Comparison of ENCODE assay signal across 16 cellular contexts in the genomic region with DNA sequence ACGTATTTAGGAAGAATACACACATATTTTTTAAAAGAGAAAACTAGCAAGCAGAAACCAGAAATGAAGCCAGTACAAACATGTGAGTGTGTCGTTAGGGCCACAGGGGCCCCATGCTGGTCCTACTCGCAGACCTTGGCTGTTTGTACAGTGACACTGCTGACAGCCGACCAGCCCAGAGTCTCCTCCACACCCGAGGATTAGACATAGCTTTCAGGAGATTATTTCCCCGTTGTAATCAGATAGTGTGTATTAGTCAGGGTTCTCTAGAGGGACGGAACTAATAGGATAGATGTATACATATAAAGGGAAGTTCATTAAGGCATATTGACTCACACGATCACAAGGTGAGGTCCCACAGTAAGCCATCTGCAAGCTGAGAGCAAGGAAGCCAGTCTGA. TPM values are rescaled to one million over a fixed set of nuclear protein-coding genes. Genes with fewer than 3 reads are reported as not detected.
A peak's percentile ranks its signal among the peaks of the same experiment; 100 is the strongest.
DNase-seq lines count a peak whose midpoint lies in the region; ATAC-seq, FAIRE-seq and TF ChIP-seq lines count a peak whose summit lies in the region.
"Had no signal": no experiment of that assay in that cellular context is flagged by ENCODE, and none has a peak within 500 bp of the region (broad histone marks: within the 10 kb centered on the region; RNA-seq: fewer than 3 reads in every experiment).

No MANE protein-coding gene starts in this region.

- H3K4me2 ChIP-seq in osteoblast (ENCODE audit: insufficient read depth, low read length), result no peak overlapping the region
- H3K4me2 ChIP-seq: GM23338 had no signal

- H3K9me3 ChIP-seq in osteoblast (ENCODE audit: low read depth, low read length) (no peaks in the 10 kb centered on the region), gastrocnemius medialis (no peaks in the 10 kb centered on the region)

- intact Hi-C loops in gastrocnemius medialis (cut with DNase I; ENCODE audit: low total_unique reads), result no loop called here

- H3K27me3 ChIP-seq in osteoblast (ENCODE audit: insufficient read depth, low read length), result no peaks in the 10 kb centered on the region
- H3K27me3 ChIP-seq in gastrocnemius medialis, result no peaks in the 10 kb centered on the region
- no peaks in the 10 kb centered on the region for H3K27me3 ChIP-seq in H7 (ENCODE audit: control insufficient read depth, insufficient read depth, low read length)

- DNase-seq in D721Med (ENCODE audit: insufficient read length, low spot score) (peak; percentile 85), NCI-H82 (lab: John Stamatoyannopoulos, UW) (peak; percentile 98), epithelial cell of esophagus (ENCODE audit: low read depth) (peak; percentile 88), osteoblast (ENCODE audit: insufficient read length, low spot score, missing footprints) (peak; percentile 93), gastrocnemius medialis (no peak), H7 (no peak), cerebellar cortex (ENCODE audit: low spot score) (no peak)
- no peak for DNase-seq in stimulated activated CD8-positive, alpha-beta memory T cell treated with anti-CD3 and anti-CD28 coated beads, Interleukin-4, amount 100 ng/mL, for 48 hours
- DNase-seq: activated CD4-positive, alpha-beta T cell treated with anti-CD3 and anti-CD28 coated beads, Interleukin-2, amount 50 U/mL, for 4 hours; activated naive CD4-positive, alpha-beta T cell treated with anti-CD3 and anti-CD28 coated beads, Interleukin-2, amount 10 ng/mL, durations not matched to agents 7 days and 5 days; CD4-positive, alpha-beta memory T cell; MM.1S; NCI-H446 treated with DMSO at 0.1 percent for 48 hours had no signal

- peaks cover 2% of the 10 kb centered on the region for H3K79me2 ChIP-seq in osteoblast (ENCODE audit: insufficient read depth, low read length)

- TF ChIP-seq CTCF in D721Med (IDR thresholded peaks at IDR 0.05; ENCODE audit: insufficient read depth, missing control alignments) (no peak), epithelial cell of esophagus (IDR thresholded peaks at IDR 0.05; ENCODE audit: insufficient read depth, low read depth, low read length, missing control alignments) (no peak), osteoblast (IDR thresholded peaks at IDR 0.05; ENCODE audit: extremely low read depth, low read depth, low read length) (no peak), gastrocnemius medialis (IDR thresholded peaks at IDR 0.05 in 4 of 5, conservative IDR thresholded peaks at IDR 0.05 in 1 of 5) (no peak)

- H3K27ac ChIP-seq in osteoblast (ENCODE audit: low read depth, low read length) (peak overlapping the region; percentile 34), gastrocnemius medialis (no peak overlapping the region)
- H3K27ac ChIP-seq: SK-N-MC had no signal

- peak; percentile 86 for FAIRE-seq in D721Med (lab: Jason Lieb, UNC)
- FAIRE-seq: urothelium cell line had no signal

- TF ChIP-seq POLR2A in gastrocnemius medialis (IDR thresholded peaks at IDR 0.05), result no peak

- H3K4me3 ChIP-seq in epithelial cell of esophagus (ENCODE audit: low read length) (no peak overlapping the region), osteoblast (ENCODE audit: insufficient read depth, low read length) (no peak overlapping the region), gastrocnemius medialis (no peak overlapping the region), H7 (ENCODE audit: insufficient read depth, low read depth, low read length) (no peak overlapping the region)
- H3K4me3 ChIP-seq: GM23338, SK-N-MC had no signal

- no peaks in the 10 kb centered on the region for H4K20me1 ChIP-seq in osteoblast (ENCODE audit: insufficient read depth, low read length)

- H2AFZ ChIP-seq in osteoblast (ENCODE audit: low read length), result no peak overlapping the region
- H2AFZ ChIP-seq: GM23338 had no signal

- H3K4me1 ChIP-seq in osteoblast (ENCODE audit: insufficient read depth, low read length), result peaks cover 4% of the 10 kb centered on the region
- H3K4me1 ChIP-seq in gastrocnemius medialis, result peaks cover under 1 to 2% of the 10 kb centered on the region in 2 donors

- no peak for ATAC-seq in gastrocnemius medialis
- ATAC-seq: GM23338 had no signal

- in situ Hi-C loops in gastrocnemius medialis (cut with MboI; ENCODE audit: low sequenced_read_pairs in 4 of 4), result no loop called here

- H3K36me3 ChIP-seq in osteoblast (ENCODE audit: insufficient read depth, low read length) (peaks cover 43% of the 10 kb centered on the region), gastrocnemius medialis (peaks cover 0 to 41% of the 10 kb centered on the region in 2 donors), H7 (replicated peaks; ENCODE audit: control insufficient read depth, insufficient read depth, low read length) (peaks cover 10% of the 10 kb centered on the region)

RNA-seq across cellular contexts. Expression of a gene that starts 51.1 kb away (rescaled TPM):
- total RNA-seq in osteoblast (22.8 and 27.4 TPM in 2 replicates), gastrocnemius medialis (10 to 100 TPM in 2 of 4 donors, 1 to 10 TPM in 2; 6.3 to 15.5 (median 11.8) TPM)
- total RNA-seq in H7 (2014; rRNA removed; shearing (Covaris generic)), result 19.4 and 30.2 TPM in 2 replicates

Comparison
In these comparisons a context has a peak if more than half of its experiments do, and no peak if none do; other contexts are left out.
1. DNase-seq: peak in D721Med (single experiment), NCI-H82 (single experiment), epithelial cell of esophagus (single experiment) and osteoblast (single experiment); none in gastrocnemius medialis (0 of 2), H7 (single experiment), cerebellar cortex (single experiment) and stimulated activated CD8-positive, alpha-beta memory T cell treated with anti-CD3 and anti-CD28 coated beads, Interleukin-4, amount 100 ng/mL, for 48 hours (single experiment).